ENCODE assay signal across 8 cellular contexts in the genomic region with DNA sequence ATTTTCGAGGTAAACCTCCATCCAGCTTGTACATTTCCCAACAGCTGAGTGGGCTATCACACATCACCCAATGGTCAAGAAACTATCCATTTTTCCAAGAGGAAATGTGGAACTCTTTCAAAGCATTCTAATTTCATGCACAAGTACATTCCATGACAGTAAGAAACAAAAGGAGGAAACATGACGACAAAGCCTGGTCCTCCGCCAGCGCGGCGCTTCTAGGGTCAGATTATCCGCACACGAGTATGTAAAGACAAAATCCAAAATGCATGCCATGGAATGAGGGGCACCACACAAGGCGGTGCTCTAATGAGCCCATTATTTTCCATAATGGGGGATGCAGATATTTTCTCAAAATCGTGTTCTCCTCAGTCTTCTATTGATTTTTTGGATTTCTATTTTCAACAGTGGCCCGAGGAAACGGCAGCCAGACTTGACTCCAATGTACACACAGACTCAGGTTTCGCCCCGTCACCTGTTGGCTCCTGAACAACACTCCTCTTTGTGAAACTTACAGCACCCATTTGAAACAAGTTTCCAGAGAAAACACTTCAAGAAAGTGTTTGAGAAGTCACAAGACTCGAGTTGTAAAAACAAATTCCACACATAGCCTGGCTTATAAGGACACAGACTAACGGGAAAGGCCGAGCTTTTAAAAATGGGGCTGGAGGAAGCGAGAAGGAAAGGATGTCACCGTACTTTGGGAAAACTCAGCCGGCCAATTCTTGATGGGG.
DNase-seq lines count a peak whose midpoint lies in the region; ATAC-seq and TF ChIP-seq lines count a peak whose summit lies in the region.

No MANE protein-coding gene starts in this region.

- intact Hi-C loops in ovary (cut with DNase I) = loop anchor here (5.0 to 10.0 kb wide), 6 partner anchors 85 to 803 kb away; a partner anchor contains a TSS

- peaks cover 5% of the 10 kb centered on the region; the same call in 1 of the 2 replicates for H4K20me1 ChIP-seq in GM23338 (replicated peaks; ENCODE audit: insufficient read depth)

- peaks cover 12% of the 10 kb centered on the region; the same call in 2 of the 3 replicates for H3K36me3 Mint-ChIP-seq in GM23338 (ENCODE audit: low read depth)

- H3K27ac Mint-ChIP-seq in GM23338 = no peak overlapping the region

- no peaks in the 10 kb centered on the region for H3K9me2 ChIP-seq in GM23338 (ENCODE audit: insufficient read depth)

- no peak overlapping the region for H2AFZ ChIP-seq in GM23338

- peak overlapping the region; percentile 84 for H3K4me2 ChIP-seq in GM23338

- 0 out of 2 replicates have a peak, but pooled peaks cover 5% of the 10 kb centered on the region for H3F3A ChIP-seq in GM23338 (replicated peaks; ENCODE audit: low read depth)

- WGBS in ovary, 3 donors = 9 to 13% (median 10%) methylated on average over 20 of the region's 20 CpGs

- H3K4me1 Mint-ChIP-seq in GM23338 = peaks cover 67% of the 10 kb centered on the region

- H3K4me3 Mint-ChIP-seq in GM23338 = peak overlapping the region; percentile 93

- no peak for ATAC-seq in GM23338

- TF ChIP-seq POLR2A in ovary (IDR thresholded peaks at IDR 0.05) = no peak

- H3K4me3 ChIP-seq in GM23338 (peak overlapping the region; percentile 65), SJSA1 (peak overlapping the region; percentile 74), fibroblast of mammary gland (ENCODE audit: control insufficient read depth, low read depth, low read length) (peak overlapping the region; percentile 76), ovary (peak overlapping the region; percentile 83)

- H3K4me1 ChIP-seq in GM23338 (ENCODE audit: insufficient read depth) (peaks cover 42% of the 10 kb centered on the region), SJSA1 (replicated peaks) (peaks cover 36% of the 10 kb centered on the region), ovary (ENCODE audit: insufficient read depth) (peaks cover 10% of the 10 kb centered on the region)

- no peak for DNase-seq in GM23338 (ENCODE audit: low spot score)
- DNase-seq in SJSA1 (ENCODE audit: low read depth in 1 of 2, low spot score in 2 of 2) = no peak
- DNase-seq in fibroblast of mammary gland (ENCODE audit: low read depth) = peak; percentile 49
- peak; percentile 50 to 77 (median 57) for DNase-seq in ovary
- DNase-seq in DMS 273 (lab: John Stamatoyannopoulos, UW; ENCODE audit: unreplicated experiment) = no peak
- no peak for DNase-seq in stimulated activated CD4-positive, alpha-beta T cell treated with anti-CD3 and anti-CD28 coated beads, Interleukin-4, amount 100 ng/mL, for 1 hour
- no peak for DNase-seq in mesenteric fat pad (ENCODE audit: low spot score)
- no peak for DNase-seq in GM10248 (ENCODE audit: extremely low spot score)

- H3K27ac ChIP-seq in GM23338 (ENCODE audit: low read depth) (no peak overlapping the region), SJSA1 (no peak overlapping the region; the same call in 1 of the 2 replicates), ovary (peak overlapping the region; percentile 94 to 97)

- H3K36me3 ChIP-seq in GM23338 (ENCODE audit: insufficient read depth) = no peaks in the 10 kb centered on the region
- H3K36me3 ChIP-seq in SJSA1 = peaks cover 8% of the 10 kb centered on the region
- H3K36me3 ChIP-seq in ovary = no peaks in the 10 kb centered on the region

- TF ChIP-seq EP300 in ovary (IDR thresholded peaks at IDR 0.05) = no peak

- POLR2A ChIA-PET in GM10248 (lab: Yijun Ruan, JAX) = no interaction called here

- CTCF ChIA-PET in GM10248 (lab: Yijun Ruan, JAX) = interaction anchor here (0.7 to 6.4 kb wide), 23 partner anchors 9 to 1163 kb away, joined by 3 to 85 read pairs (median 5); no protein-coding TSS in a partner anchor

- H3K27me3 ChIP-seq in GM23338 (ENCODE audit: insufficient read depth) (peaks cover 17% of the 10 kb centered on the region), SJSA1 (replicated peaks) (no peaks in the 10 kb centered on the region), ovary (no peaks in the 10 kb centered on the region)

- H3K9me3 ChIP-seq in SJSA1 (replicated peaks) (no peaks in the 10 kb centered on the region), ovary (no peaks in the 10 kb centered on the region)

- peaks cover 51% of the 10 kb centered on the region for H3K79me2 ChIP-seq in GM23338 (replicated peaks; ENCODE audit: insufficient read depth)

- peaks cover 14% of the 10 kb centered on the region for H3K27me3 Mint-ChIP-seq in GM23338 (ENCODE audit: insufficient read depth, low read depth, poor library complexity)

- peaks cover 2% of the 10 kb centered on the region; the same call in 1 of the 3 replicates for H3K9me3 Mint-ChIP-seq in GM23338

- TF ChIP-seq CTCF in GM23338 (conservative IDR thresholded peaks at IDR 0.05; ENCODE audit: low read depth in 2 of 2) (no peak), fibroblast of mammary gland (conservative IDR thresholded peaks at IDR 0.05; ENCODE audit: control insufficient read depth, insufficient read depth, low read depth, low read length) (no peak), ovary (IDR thresholded peaks at IDR 0.05) (no peak), GM10248 (IDR thresholded peaks at IDR 0.05; ENCODE audit: control extremely low read depth, extremely low read depth, low read depth, missing control alignments) (no peak)

TF ChIP-seq in GM23338, 12 proteins besides CTCF, POLR2A, EP300 and RAD21:
- TF ChIP-seq ZNF114 (CRISPR knock-in tag; IDR thresholded peaks at IDR 0.05) = no peak

Comparison
In these comparisons a context has a peak if more than half of its experiments do, and no peak if none do; other contexts are left out.
1. DNase-seq: peak in fibroblast of mammary gland (single experiment) and ovary (5 of 5); none in GM23338 (single experiment), SJSA1 (0 of 2), DMS 273 (single experiment), stimulated activated CD4-positive, alpha-beta T cell treated with anti-CD3 and anti-CD28 coated beads, Interleukin-4, amount 100 ng/mL, for 1 hour (single experiment), mesenteric fat pad (single experiment) and GM10248 (single experiment).
2. H3K27ac ChIP-seq: peak in ovary (2 of 2); none in GM23338 (single experiment) and SJSA1 (single experiment).
3. Peak in every context shown above with its lines, with median percentiles within 50 percentile points of each other: H3K4me3 ChIP-seq.